Comparison of ENCODE assay signal across 15 cellular contexts in genomic region chr9:89501311-89501898, GRCh38. TPM values are rescaled to one million over a fixed set of nuclear protein-coding genes. Genes with fewer than 3 reads are reported as not detected.
DNase-seq lines count a peak whose midpoint lies in the region; ATAC-seq and TF ChIP-seq lines count a peak whose summit lies in the region.
"Had no signal": no experiment of that assay in that cellular context is flagged by ENCODE, and none has a peak within 500 bp of the region (broad histone marks: within the 10 kb centered on the region; RNA-seq: fewer than 3 reads in every experiment).

No MANE protein-coding gene starts in this region.

- peak overlapping the region; percentile 80 for H3K27ac Mint-ChIP-seq in activated T-cell treated with anti-CD3 and anti-CD28 coated beads, Interleukin-2, amount 50 U/mL, for 72 hours
- H3K27ac Mint-ChIP-seq in activated B cell treated with CpG ODN at 0.5 μM for 24 hours, result peak overlapping the region; percentile 26
- peak overlapping the region; percentile 81 to 90 for H3K27ac Mint-ChIP-seq in effector memory CD8-positive, alpha-beta T cell
- peak overlapping the region; percentile 79 to 87 for H3K27ac Mint-ChIP-seq in stimulated activated naive CD8-positive, alpha-beta T cell treated with anti-CD3 and anti-CD28 coated beads, Interleukin-15, amount 100 ng/mL, for 72 hours

- POLR2A ChIA-PET in activated B cell treated with CpG ODN at 0.5 μM for 24 hours (lab: Charles Lee), result no interaction called here

- peaks cover under 1 to 8% of the 10 kb centered on the region in 2 donors for H3K36me3 Mint-ChIP-seq in activated T-cell treated with anti-CD3 and anti-CD28 coated beads, Interleukin-2, amount 50 U/mL, for 72 hours (ENCODE audit: insufficient read depth in 2 of 2)
- H3K36me3 Mint-ChIP-seq in activated T-cell treated with anti-CD3 and anti-CD28 coated beads, Interleukin-2, amount 50 U/mL, for 4 hours (ENCODE audit: insufficient read depth), result no peaks in the 10 kb centered on the region
- H3K36me3 Mint-ChIP-seq in activated B cell treated with CpG ODN at 0.5 μM for 24 hours (ENCODE audit: low read depth), result peaks cover 2% of the 10 kb centered on the region
- peaks cover 29% of the 10 kb centered on the region for H3K36me3 Mint-ChIP-seq in effector memory CD8-positive, alpha-beta T cell (ENCODE audit: insufficient read depth)

- DNase-seq in activated T-cell treated with anti-CD3 and anti-CD28 coated beads, Interleukin-2, amount 50 U/mL, for 72 hours, result no peak
- DNase-seq in activated T-cell treated with anti-CD3 and anti-CD28 coated beads, Interleukin-2, amount 50 U/mL, for 4 hours, result no peak
- DNase-seq in activated B cell treated with CpG ODN at 0.5 μM for 24 hours, result no peak
- DNase-seq in effector memory CD8-positive, alpha-beta T cell, result no peak
- no peak for DNase-seq in stimulated activated naive CD8-positive, alpha-beta T cell treated with anti-CD3 and anti-CD28 coated beads, Interleukin-15, amount 100 ng/mL, for 72 hours
- no peak for DNase-seq in NCI-H2196 (lab: John Stamatoyannopoulos, UW; ENCODE audit: unreplicated experiment)
- DNase-seq: ACHN, Caco-2, colonic mucosa, left ventricle myocardium superior, NCI-H1417 treated with DMSO at 0.1 percent for 48 hours, RPMI8226, small intestine had no signal

- TF ChIP-seq CTCF in activated B cell treated with CpG ODN at 0.5 μM for 24 hours (IDR thresholded peaks at IDR 0.05), result no peak

- H3K9me3 Mint-ChIP-seq in activated T-cell treated with anti-CD3 and anti-CD28 coated beads, Interleukin-2, amount 50 U/mL, for 72 hours, result no peaks in the 10 kb centered on the region
- no peaks in the 10 kb centered on the region for H3K9me3 Mint-ChIP-seq in activated T-cell treated with anti-CD3 and anti-CD28 coated beads, Interleukin-2, amount 50 U/mL, for 4 hours
- no peaks in the 10 kb centered on the region for H3K9me3 Mint-ChIP-seq in activated B cell treated with CpG ODN at 0.5 μM for 24 hours
- no peaks in the 10 kb centered on the region for H3K9me3 Mint-ChIP-seq in effector memory CD8-positive, alpha-beta T cell
- no peaks in the 10 kb centered on the region for H3K9me3 Mint-ChIP-seq in stimulated activated naive CD8-positive, alpha-beta T cell treated with anti-CD3 and anti-CD28 coated beads, Interleukin-15, amount 100 ng/mL, for 72 hours

- CTCF ChIA-PET in activated B cell treated with CpG ODN at 0.5 μM for 24 hours (lab: Charles Lee), result no interaction called here

- no peaks in the 10 kb centered on the region for H3K27me3 Mint-ChIP-seq in activated T-cell treated with anti-CD3 and anti-CD28 coated beads, Interleukin-2, amount 50 U/mL, for 72 hours (ENCODE audit: low read depth)
- no peaks in the 10 kb centered on the region for H3K27me3 Mint-ChIP-seq in activated T-cell treated with anti-CD3 and anti-CD28 coated beads, Interleukin-2, amount 50 U/mL, for 4 hours (ENCODE audit: low read depth)
- no peaks in the 10 kb centered on the region for H3K27me3 Mint-ChIP-seq in activated B cell treated with CpG ODN at 0.5 μM for 24 hours
- H3K27me3 Mint-ChIP-seq in effector memory CD8-positive, alpha-beta T cell, result no peaks in the 10 kb centered on the region
- no peaks in the 10 kb centered on the region for H3K27me3 Mint-ChIP-seq in stimulated activated naive CD8-positive, alpha-beta T cell treated with anti-CD3 and anti-CD28 coated beads, Interleukin-15, amount 100 ng/mL, for 72 hours

- peak overlapping the region; percentile 65 to 76 for H3K4me3 Mint-ChIP-seq in activated T-cell treated with anti-CD3 and anti-CD28 coated beads, Interleukin-2, amount 50 U/mL, for 72 hours
- no peak overlapping the region for H3K4me3 Mint-ChIP-seq in activated T-cell treated with anti-CD3 and anti-CD28 coated beads, Interleukin-2, amount 50 U/mL, for 4 hours
- H3K4me3 Mint-ChIP-seq in activated B cell treated with CpG ODN at 0.5 μM for 24 hours, result no peak overlapping the region
- peak overlapping the region; percentile 64 to 73 for H3K4me3 Mint-ChIP-seq in effector memory CD8-positive, alpha-beta T cell
- H3K4me3 Mint-ChIP-seq in stimulated activated naive CD8-positive, alpha-beta T cell treated with anti-CD3 and anti-CD28 coated beads, Interleukin-15, amount 100 ng/mL, for 72 hours, result peak overlapping the region; percentile 60 to 61

- no peak for ATAC-seq in activated T-cell treated with anti-CD3 and anti-CD28 coated beads, Interleukin-2, amount 50 U/mL, for 72 hours (replicated peaks in 1 of 2)
- ATAC-seq in activated T-cell treated with anti-CD3 and anti-CD28 coated beads, Interleukin-2, amount 50 U/mL, for 4 hours, result no peak
- ATAC-seq in activated B cell treated with CpG ODN at 0.5 μM for 24 hours (ENCODE audit: low read depth), result no peak
- ATAC-seq in effector memory CD8-positive, alpha-beta T cell (replicated peaks), result no peak
- no peak for ATAC-seq in stimulated activated naive CD8-positive, alpha-beta T cell treated with anti-CD3 and anti-CD28 coated beads, Interleukin-15, amount 100 ng/mL, for 72 hours
- ATAC-seq in GM19395 (IDR thresholded peaks at IDR 0.05; ENCODE audit: unreplicated experiment), result no peak
- ATAC-seq in HG03354 (IDR thresholded peaks at IDR 0.05; ENCODE audit: poor library complexity, severe bottlenecking, unreplicated experiment), result no peak
- ATAC-seq: left ventricle myocardium superior had no signal

- intact Hi-C loops in activated B cell treated with CpG ODN at 0.5 μM for 24 hours (cut with micrococcal nuclease), result no loop called here

- peaks cover 69% of the 10 kb centered on the region for H3K4me1 Mint-ChIP-seq in activated T-cell treated with anti-CD3 and anti-CD28 coated beads, Interleukin-2, amount 50 U/mL, for 72 hours (ENCODE audit: low read depth)
- H3K4me1 Mint-ChIP-seq in activated T-cell treated with anti-CD3 and anti-CD28 coated beads, Interleukin-2, amount 50 U/mL, for 4 hours (ENCODE audit: low read depth), result peaks cover 74% of the 10 kb centered on the region
- peaks cover 62% of the 10 kb centered on the region for H3K4me1 Mint-ChIP-seq in activated B cell treated with CpG ODN at 0.5 μM for 24 hours
- peaks cover 64% of the 10 kb centered on the region in 2 donors for H3K4me1 Mint-ChIP-seq in effector memory CD8-positive, alpha-beta T cell (ENCODE audit: low read depth in 2 of 2)
- H3K4me1 Mint-ChIP-seq in stimulated activated naive CD8-positive, alpha-beta T cell treated with anti-CD3 and anti-CD28 coated beads, Interleukin-15, amount 100 ng/mL, for 72 hours, result peaks cover 63% of the 10 kb centered on the region

RNA-seq across cellular contexts. Expression of gene SEMA4D, which starts 3.5 kb away (rescaled TPM):
- total RNA-seq in activated T-cell treated with anti-CD3 and anti-CD28 coated beads, Interleukin-2, amount 50 U/mL, for 72 hours, result 100 to 1,000 TPM; 182 to 198 TPM
- total RNA-seq in activated T-cell treated with anti-CD3 and anti-CD28 coated beads, Interleukin-2, amount 50 U/mL, for 4 hours, result 100 to 1,000 TPM; 248 to 348 (median 344) TPM
- total RNA-seq in activated B cell treated with CpG ODN at 0.5 μM for 24 hours, result 68.0 and 79.7 TPM in 2 replicates

Comparison
In these comparisons a context has a peak if more than half of its experiments do, and no peak if none do; other contexts are left out.
1. H3K4me3 Mint-ChIP-seq: peak in activated T-cell treated with anti-CD3 and anti-CD28 coated beads, Interleukin-2, amount 50 U/mL, for 72 hours (2 of 2), effector memory CD8-positive, alpha-beta T cell (2 of 2) and stimulated activated naive CD8-positive, alpha-beta T cell treated with anti-CD3 and anti-CD28 coated beads, Interleukin-15, amount 100 ng/mL, for 72 hours (2 of 2); none in activated T-cell treated with anti-CD3 and anti-CD28 coated beads, Interleukin-2, amount 50 U/mL, for 4 hours (single experiment) and activated B cell treated with CpG ODN at 0.5 μM for 24 hours (single experiment).
2. H3K27ac Mint-ChIP-seq: peak in every context shown above with its lines; median percentile 86 in effector memory CD8-positive, alpha-beta T cell; 83 in stimulated activated naive CD8-positive, alpha-beta T cell treated with anti-CD3 and anti-CD28 coated beads, Interleukin-15, amount 100 ng/mL, for 72 hours; 80 in activated T-cell treated with anti-CD3 and anti-CD28 coated beads, Interleukin-2, amount 50 U/mL, for 72 hours; 26 in activated B cell treated with CpG ODN at 0.5 μM for 24 hours.